In genomic region chr3:172634948-172635347, GRCh38 we compare ENCODE assay signal across 1 cellular context.
TF ChIP-seq lines count a peak whose summit lies in the region.

No MANE protein-coding gene starts in this region.

TF ChIP-seq in WTC11, 78 proteins besides CTCF, POLR2A, EP300 and RAD21:
- TF ChIP-seq MXD4 (CRISPR knock-in tag; IDR thresholded peaks at IDR 0.05; ENCODE audit: borderline replicate concordance) (no peak), PRDM15 (CRISPR knock-in tag; IDR thresholded peaks at IDR 0.05) (no peak), TEAD1 (CRISPR knock-in tag; IDR thresholded peaks at IDR 0.05) (no peak), JUN (CRISPR knock-in tag; IDR thresholded peaks at IDR 0.05) (no peak), NR1H2 (CRISPR knock-in tag; IDR thresholded peaks at IDR 0.05) (no peak), ETV6 (CRISPR knock-in tag; IDR thresholded peaks at IDR 0.05) (no peak), ZNF671 (CRISPR knock-in tag; IDR thresholded peaks at IDR 0.05) (no peak), ZNF396 (CRISPR knock-in tag; IDR thresholded peaks at IDR 0.05; ENCODE audit: borderline replicate concordance) (no peak), NFE2L1 (CRISPR knock-in tag; IDR thresholded peaks at IDR 0.05) (no peak)
- TF ChIP-seq, protein P1, sequence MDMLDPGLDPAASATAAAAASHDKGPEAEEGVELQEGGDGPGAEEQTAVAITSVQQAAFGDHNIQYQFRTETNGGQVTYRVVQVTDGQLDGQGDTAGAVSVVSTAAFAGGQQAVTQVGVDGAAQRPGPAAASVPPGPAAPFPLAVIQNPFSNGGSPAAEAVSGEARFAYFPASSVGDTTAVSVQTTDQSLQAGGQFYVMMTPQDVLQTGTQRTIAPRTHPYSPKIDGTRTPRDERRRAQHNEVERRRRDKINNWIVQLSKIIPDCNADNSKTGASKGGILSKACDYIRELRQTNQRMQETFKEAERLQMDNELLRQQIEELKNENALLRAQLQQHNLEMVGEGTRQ (CRISPR knock-in tag; IDR thresholded peaks at IDR 0.05), result no peak
- TF ChIP-seq, protein P2, sequence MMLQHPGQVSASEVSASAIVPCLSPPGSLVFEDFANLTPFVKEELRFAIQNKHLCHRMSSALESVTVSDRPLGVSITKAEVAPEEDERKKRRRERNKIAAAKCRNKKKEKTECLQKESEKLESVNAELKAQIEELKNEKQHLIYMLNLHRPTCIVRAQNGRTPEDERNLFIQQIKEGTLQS (CRISPR knock-in tag; conservative IDR thresholded peaks at IDR 0.05), result no peak
